Comparison of ENCODE assay signal across 1 cellular context in genomic region chr2:20391951-20392699, GRCh38.
TF ChIP-seq lines count a peak whose summit lies in the region.

No MANE protein-coding gene starts in this region.

TF ChIP-seq in K562, 482 proteins besides CTCF, POLR2A, EP300 and RAD21:
- TF ChIP-seq FOXK1 (CRISPR knock-in tag; IDR thresholded peaks at IDR 0.05; ENCODE audit: borderline replicate concordance) (no peak), RHOXF2B (CRISPR knock-in tag; conservative IDR thresholded peaks at IDR 0.05) (no peak), JUND (IDR thresholded peaks at IDR 0.05; ENCODE audit: borderline replicate concordance, low read depth, low read length) (peak; percentile 55; the same call in 1 of the 2 replicates), JUND (tag; IDR thresholded peaks at IDR 0.05; ENCODE audit: borderline replicate concordance, low read depth, low read length) (peak; percentile 38; the same call in 1 of the 3 replicates), CBFB (CRISPR knock-in tag; IDR thresholded peaks at IDR 0.05) (no peak), ZNF740 (CRISPR knock-in tag; IDR thresholded peaks at IDR 0.05) (peak; percentile 88), ZNF740 (tag; IDR thresholded peaks at IDR 0.05) (peak in 1 of 2 experiments; percentile 81; a peak in 2 of 4 replicates), ZBTB33 (CRISPR knock-in tag; IDR thresholded peaks at IDR 0.05) (no peak), MAX (CRISPR knock-in tag; IDR thresholded peaks at IDR 0.05) (0 out of 2 replicates have a peak, but pooled peaks have one; percentile 24), VEZF1 (CRISPR knock-in tag; IDR thresholded peaks at IDR 0.05) (peak; percentile 71), USF1 (CRISPR knock-in tag; IDR thresholded peaks at IDR 0.05) (peak; percentile 8; the same call in 1 of the 2 replicates), JUN (IDR thresholded peaks at IDR 0.05; ENCODE audit: borderline replicate concordance, low read depth, low read length) (peak; percentile 43; the same call in 1 of the 2 replicates), JUN (CRISPR knock-in tag; IDR thresholded peaks at IDR 0.05; ENCODE audit: borderline replicate concordance) (no peak), ZNF395 (CRISPR knock-in tag; IDR thresholded peaks at IDR 0.05) (0 out of 2 replicates have a peak, but pooled peaks have one; percentile 25), BHLHE40 (IDR thresholded peaks at IDR 0.05; ENCODE audit: low read length) (peak; percentile 54; the same call in 1 of the 2 replicates), ATF3 (IDR thresholded peaks at IDR 0.05) (peak; percentile 63), ATF3 (CRISPR knock-in tag; conservative IDR thresholded peaks at IDR 0.05) (no peak), FOSL1 (tag; conservative IDR thresholded peaks at IDR 0.05) (peak; percentile 52; the same call in 1 of the 2 replicates), CAMTA2 (CRISPR knock-in tag; conservative IDR thresholded peaks at IDR 0.05) (no peak)
